8 cellular contexts compared by ENCODE assay signal in genomic region chr2:191030521-191031154, GRCh38. TPM values are rescaled to one million over a fixed set of nuclear protein-coding genes. Genes with fewer than 3 reads are reported as not detected.
DNase-seq lines count a peak whose midpoint lies in the region; ATAC-seq and TF ChIP-seq lines count a peak whose summit lies in the region.

No MANE protein-coding gene starts in this region.

- no peak for DNase-seq in activated CD4-positive, CD25-positive, alpha-beta regulatory T cell treated with anti-CD3 and anti-CD28 coated beads, Interleukin-2, amount 50 U/mL, for 72 hours
- DNase-seq in NCI-H774 (lab: John Stamatoyannopoulos, UW) (peak; percentile 27), astrocyte of the cerebellum (ENCODE audit: low read depth) (no peak), kidney epithelial cell (ENCODE audit: low read depth) (no peak), tibial artery (no peak)

- no peak overlapping the region for H3K4me3 ChIP-seq in astrocyte of the cerebellum (ENCODE audit: low read depth, low read length)
- no peak overlapping the region for H3K4me3 ChIP-seq in kidney epithelial cell (ENCODE audit: low read depth, low read length)
- no peak overlapping the region for H3K4me3 ChIP-seq in tibial artery

- H3K27me3 ChIP-seq in kidney epithelial cell (ENCODE audit: control insufficient read depth, insufficient read depth, low read length) (no peaks in the 10 kb centered on the region), tibial artery (no peaks in the 10 kb centered on the region)

- H3K36me3 ChIP-seq in kidney epithelial cell (ENCODE audit: control insufficient read depth, insufficient read depth, low read length) (no peaks in the 10 kb centered on the region), tibial artery (no peaks in the 10 kb centered on the region)

- peaks cover 0 to 5% (median 2%) of the 10 kb centered on the region in 4 donors for H3K4me1 ChIP-seq in tibial artery

- in situ Hi-C loops in astrocyte of the cerebellum (cut with HindIII; ENCODE audit: low sequenced_read_pairs), result loop anchor here (25.0 kb wide), 2 partner anchors 243 to 482 kb away; no protein-coding TSS in a partner anchor

- H3K9me3 ChIP-seq in tibial artery, result no peaks in the 10 kb centered on the region

- peak; percentile 75 to 79 for ATAC-seq in activated CD4-positive, CD25-positive, alpha-beta regulatory T cell treated with anti-CD3 and anti-CD28 coated beads, Interleukin-2, amount 50 U/mL, for 24 hours
- ATAC-seq in GM19468 (IDR thresholded peaks at IDR 0.05; ENCODE audit: extremely low read depth, unreplicated experiment) (peak; percentile 59), HG03457 (IDR thresholded peaks at IDR 0.05; ENCODE audit: unreplicated experiment) (peak; percentile 75)

- intact Hi-C loops in tibial artery (cut with DNase I; ENCODE audit: low total_unique reads), result no loop called here

- no peak overlapping the region for H3K27ac ChIP-seq in tibial artery

- TF ChIP-seq CTCF in astrocyte of the cerebellum (IDR thresholded peaks at IDR 0.05; ENCODE audit: low read depth, low read length, missing control alignments) (peak; percentile 72), kidney epithelial cell (IDR thresholded peaks at IDR 0.05; ENCODE audit: insufficient read depth, low read length, poor library complexity, severe bottlenecking) (peak; percentile 68), tibial artery (IDR thresholded peaks at IDR 0.05) (peak; percentile 53 to 67)

RNA-seq across cellular contexts. Expression of gene STAT1, which starts 16.7 kb away (rescaled TPM):
- total RNA-seq in kidney epithelial cell, result 63.6 and 66.3 TPM in 2 replicates
